14 cellular contexts compared by ENCODE assay signal in the genomic region with DNA sequence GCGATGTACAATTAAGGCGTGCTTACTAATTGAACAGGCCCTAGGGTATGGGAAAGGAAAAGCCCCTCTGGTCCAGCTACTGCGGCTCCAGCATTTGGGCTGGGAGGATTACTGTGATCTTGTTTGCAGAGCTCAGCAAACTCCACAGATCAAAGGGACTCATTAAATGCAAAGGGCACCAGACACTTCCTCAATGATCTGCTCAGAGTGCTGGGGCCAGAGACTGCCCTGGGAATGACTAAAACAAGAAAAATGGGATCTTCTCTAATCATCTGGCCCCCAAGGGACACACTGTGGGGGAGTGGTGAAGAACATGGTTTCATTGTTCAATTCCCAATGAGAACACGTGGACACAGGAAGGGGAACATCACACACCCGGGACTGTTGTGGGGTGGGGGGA.
DNase-seq lines count a peak whose midpoint lies in the region; TF ChIP-seq lines count a peak whose summit lies in the region.
"Had no signal": no experiment of that assay in that cellular context is flagged by ENCODE, and none has a peak within 500 bp of the region (broad histone marks: within the 10 kb centered on the region; RNA-seq: fewer than 3 reads in every experiment).

No MANE protein-coding gene starts in this region.

- TF ChIP-seq CTCF in OCI-LY3 (IDR thresholded peaks at IDR 0.05; ENCODE audit: low read depth, low read length) (no peak), fibroblast of villous mesenchyme (IDR thresholded peaks at IDR 0.05; ENCODE audit: insufficient read depth, low read depth, low read length) (no peak), smooth muscle cell (IDR thresholded peaks at IDR 0.05; ENCODE audit: borderline replicate concordance, insufficient read depth, poor library complexity, severe bottlenecking) (no peak)

- H3K36me3 ChIP-seq in OCI-LY3 (replicated peaks; ENCODE audit: low read depth, low read length) (no peaks in the 10 kb centered on the region), smooth muscle cell (ENCODE audit: low read depth) (no peaks in the 10 kb centered on the region)
- H3K36me3 ChIP-seq: colonic mucosa had no signal

- H3K9me3 ChIP-seq in OCI-LY3 (ENCODE audit: insufficient read depth, low read length) (no peaks in the 10 kb centered on the region), smooth muscle cell (replicated peaks; ENCODE audit: low read depth) (no peaks in the 10 kb centered on the region)
- H3K9me3 ChIP-seq: colonic mucosa had no signal

- H3K27me3 ChIP-seq in OCI-LY3 (ENCODE audit: low read depth, low read length) = peaks cover 7% of the 10 kb centered on the region; the same call in 1 of the 2 replicates
- H3K27me3 ChIP-seq in smooth muscle cell (ENCODE audit: low read depth) = no peaks in the 10 kb centered on the region
- H3K27me3 ChIP-seq: colonic mucosa had no signal

- H3K4me3 ChIP-seq in OCI-LY3 (ENCODE audit: low read length) (peak overlapping the region; percentile 73), fibroblast of villous mesenchyme (ENCODE audit: low read depth, low read length) (no peak overlapping the region), smooth muscle cell (no peak overlapping the region)
- H3K4me3 ChIP-seq: colonic mucosa had no signal

- H4K20me1 ChIP-seq in OCI-LY3 (ENCODE audit: insufficient read depth, low read length) (no peaks in the 10 kb centered on the region), smooth muscle cell (ENCODE audit: low read depth) (no peaks in the 10 kb centered on the region)

- peak; percentile 14 for DNase-seq in DMS53 (lab: John Stamatoyannopoulos, UW)
- no peak for DNase-seq in DMS53 treated with DMSO at 0.1 percent for 48 hours (lab: John Stamatoyannopoulos, UW; ENCODE audit: unreplicated experiment)
- DNase-seq in fibroblast of villous mesenchyme (ENCODE audit: low read depth) = peak; percentile 33
- DNase-seq in smooth muscle cell (lab: John Stamatoyannopoulos, UW; ENCODE audit: unreplicated experiment) = no peak
- DNase-seq in ureter (ENCODE audit: low spot score) = no peak
- DNase-seq in DMS79 treated with DMSO at 0.1 percent for 48 hours (lab: John Stamatoyannopoulos, UW) = no peak
- DNase-seq in NOMO-1 treated with dmso at 0.1 percent for 144 hours (lab: John Stamatoyannopoulos, UW; ENCODE audit: unreplicated experiment) = no peak
- DNase-seq: activated CD4-positive, alpha-beta T cell treated with anti-CD3 and anti-CD28 coated beads, Interleukin-2, amount 50 U/mL, for 48 hours; amniotic stem cell; colonic mucosa; NCI-H1436; NCI-H524 had no signal

- H3K4me2 ChIP-seq in OCI-LY3 (ENCODE audit: low read length) (peak overlapping the region; percentile 93), smooth muscle cell (peak overlapping the region; percentile 76)

- peaks cover 8% of the 10 kb centered on the region for H3F3A ChIP-seq in smooth muscle cell (ENCODE audit: low read depth)

- H3K27ac ChIP-seq in OCI-LY3 (ENCODE audit: low read length) = peak overlapping the region; percentile 76
- peak overlapping the region; percentile 28 for H3K27ac ChIP-seq in smooth muscle cell (ENCODE audit: low read depth)
- H3K27ac ChIP-seq: colonic mucosa, RWPE1 had no signal

- H2AFZ ChIP-seq in OCI-LY3 (ENCODE audit: low read depth, low read length) (peak overlapping the region; percentile 83), smooth muscle cell (ENCODE audit: low read depth) (no peak overlapping the region)

- H3K79me2 ChIP-seq in OCI-LY3 (ENCODE audit: low read length) (no peaks in the 10 kb centered on the region), smooth muscle cell (ENCODE audit: low read depth) (no peaks in the 10 kb centered on the region)

- peak overlapping the region; percentile 61 for H3K9ac ChIP-seq in OCI-LY3 (ENCODE audit: low read length)
- H3K9ac ChIP-seq in smooth muscle cell (ENCODE audit: low read depth) = no peak overlapping the region

- 1% methylated on average over 5 of the region's 5 CpGs for WGBS in smooth muscle cell (ENCODE audit: low lambda C conversion rate)

- H3K4me1 ChIP-seq in OCI-LY3 (ENCODE audit: low read length) (peaks cover 42% of the 10 kb centered on the region), smooth muscle cell (ENCODE audit: low read depth) (peaks cover 33% of the 10 kb centered on the region)
- H3K4me1 ChIP-seq: colonic mucosa had no signal

Comparison
In these comparisons a context has a peak if more than half of its experiments do, and no peak if none do; other contexts are left out.
1. DNase-seq: peak in DMS53 (single experiment) and fibroblast of villous mesenchyme (single experiment); none in DMS53 treated with DMSO at 0.1 percent for 48 hours (single experiment), smooth muscle cell (single experiment), ureter (single experiment), DMS79 treated with DMSO at 0.1 percent for 48 hours (single experiment) and NOMO-1 treated with dmso at 0.1 percent for 144 hours (single experiment).